Comparison of ENCODE assay signal across 14 cellular contexts in the genomic region with DNA sequence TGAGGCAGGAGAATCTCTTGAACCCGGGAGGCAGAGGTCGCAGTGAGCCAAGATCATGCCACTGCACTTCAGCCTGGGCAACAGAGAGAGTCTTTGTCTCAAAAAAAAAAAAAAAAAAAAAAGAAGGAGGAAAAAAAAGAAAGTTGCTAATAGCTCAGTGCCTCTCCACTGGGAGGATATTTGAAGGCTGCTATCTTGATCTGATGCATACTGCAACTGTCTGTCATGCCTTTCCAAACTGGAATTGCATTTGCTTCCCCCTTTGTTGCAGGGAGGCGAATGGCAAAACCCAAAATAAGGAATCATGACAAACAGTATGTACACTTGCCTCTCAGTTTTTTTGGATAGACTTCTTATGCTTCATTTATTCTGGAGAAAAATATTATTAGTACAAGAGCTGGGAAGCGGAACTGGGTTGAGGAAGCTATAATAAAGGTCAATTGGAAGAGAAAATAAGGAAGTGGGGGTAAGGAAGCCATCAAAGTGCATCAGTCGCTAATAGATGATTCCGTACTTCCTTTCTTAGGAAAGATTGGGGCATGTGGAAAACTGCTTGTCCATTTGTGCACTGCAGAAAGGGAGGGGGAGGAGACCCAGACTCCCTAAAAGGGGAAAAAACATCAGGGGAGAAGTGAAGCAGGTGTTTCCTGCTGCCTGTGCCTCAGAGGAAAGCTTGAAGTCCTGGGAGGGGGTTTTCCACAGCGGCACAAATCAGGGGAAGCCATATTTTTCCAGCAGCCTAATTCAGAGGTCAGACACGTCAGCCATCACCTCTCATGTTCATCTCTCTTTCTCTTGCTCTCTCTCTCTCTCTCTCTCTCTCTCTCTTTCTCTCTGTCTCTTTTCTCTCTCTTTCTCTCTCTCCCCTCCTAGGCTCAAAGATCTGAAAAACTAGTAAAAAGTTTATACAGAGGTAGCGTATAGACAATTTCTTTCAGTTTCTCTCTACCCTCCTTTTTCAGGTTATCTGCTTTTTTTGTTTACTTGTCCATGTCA.
DNase-seq lines count a peak whose midpoint lies in the region; ATAC-seq, FAIRE-seq and TF ChIP-seq lines count a peak whose summit lies in the region.
"Had no signal": no experiment of that assay in that cellular context is flagged by ENCODE, and none has a peak within 500 bp of the region (broad histone marks: within the 10 kb centered on the region; RNA-seq: fewer than 3 reads in every experiment).

No MANE protein-coding gene starts in this region.

- H3K9me3 ChIP-seq in BLaER1: no peaks in the 10 kb centered on the region

- H3K27ac ChIP-seq in BLaER1: no peak overlapping the region; the same call in 1 of the 2 replicates
- H3K27ac ChIP-seq: RWPE1 had no signal

- no peaks in the 10 kb centered on the region for H4K20me1 ChIP-seq in BLaER1

- H3K9ac ChIP-seq in BLaER1: no peak overlapping the region

- no peak for TF ChIP-seq POLR2A in GM12891 (IDR thresholded peaks at IDR 0.05; ENCODE audit: low read depth, low read length)

- peaks cover 0 to 11% of the 10 kb centered on the region in 2 donors for H3K27me3 Mint-ChIP-seq in effector memory CD8-positive, alpha-beta T cell

- H3K36me3 Mint-ChIP-seq in effector memory CD8-positive, alpha-beta T cell (ENCODE audit: insufficient read depth): no peaks in the 10 kb centered on the region
- H3K36me3 Mint-ChIP-seq: CD4-positive, CD25-positive, alpha-beta regulatory T cell had no signal

- H3K4me3 Mint-ChIP-seq in effector memory CD8-positive, alpha-beta T cell: no peak overlapping the region

- FAIRE-seq in GM12891 (lab: Jason Lieb, UNC): no peak
- FAIRE-seq: islet of Langerhans had no signal

- 0 out of 2 replicates have a peak overlapping the region, but pooled peaks have one; percentile 17 for H3K4me3 ChIP-seq in BLaER1

- no peak for ATAC-seq in GM19324 (IDR thresholded peaks at IDR 0.05; ENCODE audit: low FRiP score, unreplicated experiment)
- ATAC-seq in effector memory CD8-positive, alpha-beta T cell (replicated peaks): no peak

- DNase-seq in GM12891 (ENCODE audit: insufficient read length, low spot score) (no peak), UCSD-AML1 (lab: John Stamatoyannopoulos, UW; ENCODE audit: unreplicated experiment) (peak; percentile 56), medulla oblongata (ENCODE audit: extremely low spot score) (peak; percentile 31), NCI-H526 treated with DMSO at 0.1 percent for 48 hours (lab: John Stamatoyannopoulos, UW) (no peak)
- DNase-seq in activated CD4-positive, CD25-positive, alpha-beta regulatory T cell (lab: John Stamatoyannopoulos, UW): no peak
- DNase-seq in effector memory CD8-positive, alpha-beta T cell: no peak
- DNase-seq: caudate nucleus; CD4-positive, CD25-positive, alpha-beta regulatory T cell; NCI-H1930; stimulated activated CD8-positive, alpha-beta memory T cell treated with anti-CD3 and anti-CD28 coated beads, Interleukin-4, amount 100 ng/mL, for 48 hours had no signal

- no peaks in the 10 kb centered on the region for H3K36me3 ChIP-seq in BLaER1

- H3K9me3 Mint-ChIP-seq in effector memory CD8-positive, alpha-beta T cell: peaks cover 0 to 5% of the 10 kb centered on the region in 2 donors

- peaks cover 40% of the 10 kb centered on the region for H3K4me1 ChIP-seq in BLaER1

- H3K27ac Mint-ChIP-seq in effector memory CD8-positive, alpha-beta T cell: no peak overlapping the region
- H3K27ac Mint-ChIP-seq: CD4-positive, CD25-positive, alpha-beta regulatory T cell had no signal

- H3K4me1 Mint-ChIP-seq in effector memory CD8-positive, alpha-beta T cell (ENCODE audit: low read depth in 2 of 2): peaks cover 0 to 2% of the 10 kb centered on the region in 2 donors

- H3K4me2 ChIP-seq in BLaER1: peak overlapping the region; percentile 83

- H3K27me3 ChIP-seq in BLaER1: no peaks in the 10 kb centered on the region

TF ChIP-seq in GM12891, 5 proteins besides CTCF, POLR2A, EP300 and RAD21:
- no peak for TF ChIP-seq POU2F2 (IDR thresholded peaks at IDR 0.05; ENCODE audit: low read depth, low read length)
- TF ChIP-seq PAX5 (IDR thresholded peaks at IDR 0.05; ENCODE audit: insufficient read depth, low read length, severe bottlenecking): no peak
- peak; percentile 73 for TF ChIP-seq SPI1 (IDR thresholded peaks at IDR 0.05; ENCODE audit: low read depth, low read length)

Comparison
In these comparisons a context has a peak if more than half of its experiments do, and no peak if none do; other contexts are left out.
1. DNase-seq: peak in UCSD-AML1 (single experiment) and medulla oblongata (single experiment); none in GM12891 (single experiment), activated CD4-positive, CD25-positive, alpha-beta regulatory T cell (0 of 4), NCI-H526 treated with DMSO at 0.1 percent for 48 hours (single experiment) and effector memory CD8-positive, alpha-beta T cell (0 of 3).